1 cellular context compared by ENCODE assay signal in genomic region chr11:63557548-63557947, GRCh38.
TF ChIP-seq lines count a peak whose summit lies in the region.

No MANE protein-coding gene starts in this region.

TF ChIP-seq in K562, 482 proteins besides CTCF, POLR2A, EP300 and RAD21:
- TF ChIP-seq NFYB (IDR thresholded peaks at IDR 0.05; ENCODE audit: extremely low read depth, insufficient read length) (no peak), E2F8 (IDR thresholded peaks at IDR 0.05; ENCODE audit: low read depth, partially characterized antibody) (no peak), ADNP (tag; IDR thresholded peaks at IDR 0.05) (no peak), FOXA3 (CRISPR knock-in tag; conservative IDR thresholded peaks at IDR 0.05 in 1 of 2, IDR thresholded peaks at IDR 0.05 in 1 of 2) (no peak), ZNF143 (CRISPR knock-in tag; IDR thresholded peaks at IDR 0.05) (no peak), ERF (CRISPR knock-in tag; IDR thresholded peaks at IDR 0.05) (no peak), ETV1 (tag; conservative IDR thresholded peaks at IDR 0.05; ENCODE audit: low read depth) (no peak), RB1 (IDR thresholded peaks at IDR 0.05; ENCODE audit: low read depth) (no peak), ATF1 (CRISPR knock-in tag; IDR thresholded peaks at IDR 0.05) (no peak), ATF1 (tag; IDR thresholded peaks at IDR 0.05) (no peak), SAP30 (IDR thresholded peaks at IDR 0.05; ENCODE audit: borderline replicate concordance, insufficient read depth, low read depth, low read length, poor library complexity, severe bottlenecking) (no peak), PYGO2 (tag; IDR thresholded peaks at IDR 0.05) (no peak), ZFP1 (CRISPR knock-in tag; IDR thresholded peaks at IDR 0.05) (no peak)
- TF ChIP-seq, protein P1, sequence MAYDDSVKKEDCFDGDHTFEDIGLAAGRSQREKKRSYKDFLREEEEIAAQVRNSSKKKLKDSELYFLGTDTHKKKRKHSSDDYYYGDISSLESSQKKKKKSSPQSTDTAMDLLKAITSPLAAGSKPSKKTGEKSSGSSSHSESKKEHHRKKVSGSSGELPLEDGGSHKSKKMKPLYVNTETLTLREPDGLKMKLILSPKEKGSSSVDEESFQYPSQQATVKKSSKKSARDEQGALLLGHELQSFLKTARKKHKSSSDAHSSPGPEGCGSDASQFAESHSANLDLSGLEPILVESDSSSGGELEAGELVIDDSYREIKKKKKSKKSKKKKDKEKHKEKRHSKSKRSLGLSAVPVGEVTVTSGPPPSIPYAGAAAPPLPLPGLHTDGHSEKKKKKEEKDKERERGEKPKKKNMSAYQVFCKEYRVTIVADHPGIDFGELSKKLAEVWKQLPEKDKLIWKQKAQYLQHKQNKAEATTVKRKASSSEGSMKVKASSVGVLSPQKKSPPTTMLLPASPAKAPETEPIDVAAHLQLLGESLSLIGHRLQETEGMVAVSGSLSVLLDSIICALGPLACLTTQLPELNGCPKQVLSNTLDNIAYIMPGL (CRISPR knock-in tag; IDR thresholded peaks at IDR 0.05): no peak
TF ChIP-seq in K562: peak in this region for 0.
